In the genomic region with DNA sequence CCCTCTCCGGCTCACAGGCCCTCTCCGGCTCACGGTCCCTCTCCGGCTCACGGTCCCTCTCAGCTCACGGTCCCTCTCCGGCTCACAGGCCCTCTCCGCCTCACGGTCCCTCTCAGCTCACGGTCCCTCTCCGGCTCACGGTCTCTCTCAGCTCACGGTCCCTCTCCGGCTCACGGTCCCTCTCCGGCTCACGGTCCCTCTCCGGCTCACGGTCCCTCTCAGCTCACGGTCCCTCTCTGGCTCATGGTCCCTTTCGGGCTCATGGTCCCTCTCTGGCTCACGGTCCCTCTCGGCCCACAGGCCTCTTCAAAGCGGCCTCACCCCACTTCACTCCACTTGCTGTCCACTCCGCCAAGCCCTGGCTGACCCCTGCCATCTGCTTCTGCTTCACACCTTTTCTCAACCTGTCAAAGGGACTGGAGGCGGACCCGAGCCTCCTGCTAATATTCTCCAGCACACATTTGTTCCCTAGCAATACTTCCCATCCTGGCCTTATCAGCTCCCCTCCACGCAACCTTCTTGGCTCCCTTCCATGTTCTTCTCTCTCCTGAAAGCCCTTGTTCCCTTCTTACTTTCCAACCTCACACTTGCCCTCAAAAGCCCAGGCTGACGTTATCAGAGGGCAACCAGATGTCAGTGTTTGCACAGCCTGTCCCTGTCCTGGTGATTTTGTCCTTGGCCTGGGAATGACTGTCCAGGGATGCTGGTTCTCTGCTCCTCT, we compare ENCODE assay signal across 1 cellular context.
TF ChIP-seq lines count a peak whose summit lies in the region.

No MANE protein-coding gene starts in this region.

TF ChIP-seq in K562, 482 proteins besides CTCF, POLR2A, EP300 and RAD21 (continued from another document and continues in another):
- TF ChIP-seq, protein P1, sequence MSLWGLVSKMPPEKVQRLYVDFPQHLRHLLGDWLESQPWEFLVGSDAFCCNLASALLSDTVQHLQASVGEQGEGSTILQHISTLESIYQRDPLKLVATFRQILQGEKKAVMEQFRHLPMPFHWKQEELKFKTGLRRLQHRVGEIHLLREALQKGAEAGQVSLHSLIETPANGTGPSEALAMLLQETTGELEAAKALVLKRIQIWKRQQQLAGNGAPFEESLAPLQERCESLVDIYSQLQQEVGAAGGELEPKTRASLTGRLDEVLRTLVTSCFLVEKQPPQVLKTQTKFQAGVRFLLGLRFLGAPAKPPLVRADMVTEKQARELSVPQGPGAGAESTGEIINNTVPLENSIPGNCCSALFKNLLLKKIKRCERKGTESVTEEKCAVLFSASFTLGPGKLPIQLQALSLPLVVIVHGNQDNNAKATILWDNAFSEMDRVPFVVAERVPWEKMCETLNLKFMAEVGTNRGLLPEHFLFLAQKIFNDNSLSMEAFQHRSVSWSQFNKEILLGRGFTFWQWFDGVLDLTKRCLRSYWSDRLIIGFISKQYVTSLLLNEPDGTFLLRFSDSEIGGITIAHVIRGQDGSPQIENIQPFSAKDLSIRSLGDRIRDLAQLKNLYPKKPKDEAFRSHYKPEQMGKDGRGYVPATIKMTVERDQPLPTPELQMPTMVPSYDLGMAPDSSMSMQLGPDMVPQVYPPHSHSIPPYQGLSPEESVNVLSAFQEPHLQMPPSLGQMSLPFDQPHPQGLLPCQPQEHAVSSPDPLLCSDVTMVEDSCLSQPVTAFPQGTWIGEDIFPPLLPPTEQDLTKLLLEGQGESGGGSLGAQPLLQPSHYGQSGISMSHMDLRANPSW (CRISPR knock-in tag; IDR thresholded peaks at IDR 0.05) = no peak
- TF ChIP-seq TBP (optimal IDR thresholded peaks at IDR 0.05; ENCODE audit: low read depth, low read length) = no peak
- TF ChIP-seq ELF4 (CRISPR knock-in tag; IDR thresholded peaks at IDR 0.05) = peak; percentile 93
- TF ChIP-seq TFAM (CRISPR knock-in tag; conservative IDR thresholded peaks at IDR 0.05) = no peak
- TF ChIP-seq, protein P2, sequence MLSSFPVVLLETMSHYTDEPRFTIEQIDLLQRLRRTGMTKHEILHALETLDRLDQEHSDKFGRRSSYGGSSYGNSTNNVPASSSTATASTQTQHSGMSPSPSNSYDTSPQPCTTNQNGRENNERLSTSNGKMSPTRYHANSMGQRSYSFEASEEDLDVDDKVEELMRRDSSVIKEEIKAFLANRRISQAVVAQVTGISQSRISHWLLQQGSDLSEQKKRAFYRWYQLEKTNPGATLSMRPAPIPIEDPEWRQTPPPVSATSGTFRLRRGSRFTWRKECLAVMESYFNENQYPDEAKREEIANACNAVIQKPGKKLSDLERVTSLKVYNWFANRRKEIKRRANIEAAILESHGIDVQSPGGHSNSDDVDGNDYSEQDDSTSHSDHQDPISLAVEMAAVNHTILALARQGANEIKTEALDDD (IDR thresholded peaks at IDR 0.05) = no peak
- TF ChIP-seq ZNF699 (CRISPR knock-in tag; IDR thresholded peaks at IDR 0.05; ENCODE audit: insufficient replicate concordance) = no peak
- TF ChIP-seq, protein P3, sequence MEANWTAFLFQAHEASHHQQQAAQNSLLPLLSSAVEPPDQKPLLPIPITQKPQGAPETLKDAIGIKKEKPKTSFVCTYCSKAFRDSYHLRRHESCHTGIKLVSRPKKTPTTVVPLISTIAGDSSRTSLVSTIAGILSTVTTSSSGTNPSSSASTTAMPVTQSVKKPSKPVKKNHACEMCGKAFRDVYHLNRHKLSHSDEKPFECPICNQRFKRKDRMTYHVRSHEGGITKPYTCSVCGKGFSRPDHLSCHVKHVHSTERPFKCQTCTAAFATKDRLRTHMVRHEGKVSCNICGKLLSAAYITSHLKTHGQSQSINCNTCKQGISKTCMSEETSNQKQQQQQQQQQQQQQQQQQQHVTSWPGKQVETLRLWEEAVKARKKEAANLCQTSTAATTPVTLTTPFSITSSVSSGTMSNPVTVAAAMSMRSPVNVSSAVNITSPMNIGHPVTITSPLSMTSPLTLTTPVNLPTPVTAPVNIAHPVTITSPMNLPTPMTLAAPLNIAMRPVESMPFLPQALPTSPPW (CRISPR knock-in tag; IDR thresholded peaks at IDR 0.05) = peak; percentile 38; the same call in 1 of the 2 replicates
- TF ChIP-seq XRCC4 (IDR thresholded peaks at IDR 0.05; ENCODE audit: extremely low read depth, insufficient read depth, insufficient read length) = no peak
- TF ChIP-seq CBX2 (IDR thresholded peaks at IDR 0.05; ENCODE audit: insufficient read depth, low read length, poor library complexity, severe bottlenecking) = no peak
- no peak for TF ChIP-seq SNRNP70 (optimal IDR thresholded peaks at IDR 0.05; ENCODE audit: low read depth, low read length)
- no peak for TF ChIP-seq CSDE1 (IDR thresholded peaks at IDR 0.05)
- TF ChIP-seq ZNF408 (CRISPR knock-in tag; IDR thresholded peaks at IDR 0.05; ENCODE audit: low read depth) = no peak
- TF ChIP-seq, protein P4, sequence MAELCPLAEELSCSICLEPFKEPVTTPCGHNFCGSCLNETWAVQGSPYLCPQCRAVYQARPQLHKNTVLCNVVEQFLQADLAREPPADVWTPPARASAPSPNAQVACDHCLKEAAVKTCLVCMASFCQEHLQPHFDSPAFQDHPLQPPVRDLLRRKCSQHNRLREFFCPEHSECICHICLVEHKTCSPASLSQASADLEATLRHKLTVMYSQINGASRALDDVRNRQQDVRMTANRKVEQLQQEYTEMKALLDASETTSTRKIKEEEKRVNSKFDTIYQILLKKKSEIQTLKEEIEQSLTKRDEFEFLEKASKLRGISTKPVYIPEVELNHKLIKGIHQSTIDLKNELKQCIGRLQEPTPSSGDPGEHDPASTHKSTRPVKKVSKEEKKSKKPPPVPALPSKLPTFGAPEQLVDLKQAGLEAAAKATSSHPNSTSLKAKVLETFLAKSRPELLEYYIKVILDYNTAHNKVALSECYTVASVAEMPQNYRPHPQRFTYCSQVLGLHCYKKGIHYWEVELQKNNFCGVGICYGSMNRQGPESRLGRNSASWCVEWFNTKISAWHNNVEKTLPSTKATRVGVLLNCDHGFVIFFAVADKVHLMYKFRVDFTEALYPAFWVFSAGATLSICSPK (IDR thresholded peaks at IDR 0.05; ENCODE audit: borderline replicate concordance) = no peak
- no peak for TF ChIP-seq KLF13 (tag; IDR thresholded peaks at IDR 0.05; ENCODE audit: borderline replicate concordance, low read depth)
- no peak for TF ChIP-seq SREBF1 (IDR thresholded peaks at IDR 0.05; ENCODE audit: borderline replicate concordance, low read depth, low read length)
- TF ChIP-seq, protein P5, sequence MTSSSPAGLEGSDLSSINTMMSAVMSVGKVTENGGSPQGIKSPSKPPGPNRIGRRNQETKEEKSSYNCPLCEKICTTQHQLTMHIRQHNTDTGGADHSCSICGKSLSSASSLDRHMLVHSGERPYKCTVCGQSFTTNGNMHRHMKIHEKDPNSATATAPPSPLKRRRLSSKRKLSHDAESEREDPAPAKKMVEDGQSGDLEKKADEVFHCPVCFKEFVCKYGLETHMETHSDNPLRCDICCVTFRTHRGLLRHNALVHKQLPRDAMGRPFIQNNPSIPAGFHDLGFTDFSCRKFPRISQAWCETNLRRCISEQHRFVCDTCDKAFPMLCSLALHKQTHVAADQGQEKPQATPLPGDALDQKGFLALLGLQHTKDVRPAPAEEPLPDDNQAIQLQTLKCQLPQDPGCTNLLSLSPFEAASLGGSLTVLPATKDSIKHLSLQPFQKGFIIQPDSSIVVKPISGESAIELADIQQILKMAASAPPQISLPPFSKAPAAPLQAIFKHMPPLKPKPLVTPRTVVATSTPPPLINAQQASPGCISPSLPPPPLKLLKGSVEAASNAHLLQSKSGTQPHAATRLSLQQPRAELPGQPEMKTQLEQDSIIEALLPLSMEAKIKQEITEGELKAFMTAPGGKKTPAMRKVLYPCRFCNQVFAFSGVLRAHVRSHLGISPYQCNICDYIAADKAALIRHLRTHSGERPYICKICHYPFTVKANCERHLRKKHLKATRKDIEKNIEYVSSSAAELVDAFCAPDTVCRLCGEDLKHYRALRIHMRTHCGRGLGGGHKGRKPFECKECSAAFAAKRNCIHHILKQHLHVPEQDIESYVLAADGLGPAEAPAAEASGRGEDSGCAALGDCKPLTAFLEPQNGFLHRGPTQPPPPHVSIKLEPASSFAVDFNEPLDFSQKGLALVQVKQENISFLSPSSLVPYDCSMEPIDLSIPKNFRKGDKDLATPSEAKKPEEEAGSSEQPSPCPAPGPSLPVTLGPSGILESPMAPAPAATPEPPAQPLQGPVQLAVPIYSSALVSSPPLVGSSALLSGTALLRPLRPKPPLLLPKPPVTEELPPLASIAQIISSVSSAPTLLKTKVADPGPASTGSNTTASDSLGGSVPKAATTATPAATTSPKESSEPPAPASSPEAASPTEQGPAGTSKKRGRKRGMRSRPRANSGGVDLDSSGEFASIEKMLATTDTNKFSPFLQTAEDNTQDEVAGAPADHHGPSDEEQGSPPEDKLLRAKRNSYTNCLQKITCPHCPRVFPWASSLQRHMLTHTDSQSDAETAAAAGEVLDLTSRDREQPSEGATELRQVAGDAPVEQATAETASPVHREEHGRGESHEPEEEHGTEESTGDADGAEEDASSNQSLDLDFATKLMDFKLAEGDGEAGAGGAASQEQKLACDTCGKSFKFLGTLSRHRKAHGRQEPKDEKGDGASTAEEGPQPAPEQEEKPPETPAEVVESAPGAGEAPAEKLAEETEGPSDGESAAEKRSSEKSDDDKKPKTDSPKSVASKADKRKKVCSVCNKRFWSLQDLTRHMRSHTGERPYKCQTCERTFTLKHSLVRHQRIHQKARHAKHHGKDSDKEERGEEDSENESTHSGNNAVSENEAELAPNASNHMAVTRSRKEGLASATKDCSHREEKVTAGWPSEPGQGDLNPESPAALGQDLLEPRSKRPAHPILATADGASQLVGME (CRISPR knock-in tag; IDR thresholded peaks at IDR 0.05) = no peak
- no peak for TF ChIP-seq ZNF217 (CRISPR knock-in tag; IDR thresholded peaks at IDR 0.05)
- no peak for TF ChIP-seq NR1H2 (CRISPR knock-in tag; IDR thresholded peaks at IDR 0.05)
- TF ChIP-seq, protein P6, sequence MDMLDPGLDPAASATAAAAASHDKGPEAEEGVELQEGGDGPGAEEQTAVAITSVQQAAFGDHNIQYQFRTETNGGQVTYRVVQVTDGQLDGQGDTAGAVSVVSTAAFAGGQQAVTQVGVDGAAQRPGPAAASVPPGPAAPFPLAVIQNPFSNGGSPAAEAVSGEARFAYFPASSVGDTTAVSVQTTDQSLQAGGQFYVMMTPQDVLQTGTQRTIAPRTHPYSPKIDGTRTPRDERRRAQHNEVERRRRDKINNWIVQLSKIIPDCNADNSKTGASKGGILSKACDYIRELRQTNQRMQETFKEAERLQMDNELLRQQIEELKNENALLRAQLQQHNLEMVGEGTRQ (CRISPR knock-in tag; IDR thresholded peaks at IDR 0.05) = no peak
- TF ChIP-seq NFYB (IDR thresholded peaks at IDR 0.05; ENCODE audit: extremely low read depth, insufficient read length) = no peak
- TF ChIP-seq ZNF785 (CRISPR knock-in tag; IDR thresholded peaks at IDR 0.05) = no peak
- TF ChIP-seq, protein P7, sequence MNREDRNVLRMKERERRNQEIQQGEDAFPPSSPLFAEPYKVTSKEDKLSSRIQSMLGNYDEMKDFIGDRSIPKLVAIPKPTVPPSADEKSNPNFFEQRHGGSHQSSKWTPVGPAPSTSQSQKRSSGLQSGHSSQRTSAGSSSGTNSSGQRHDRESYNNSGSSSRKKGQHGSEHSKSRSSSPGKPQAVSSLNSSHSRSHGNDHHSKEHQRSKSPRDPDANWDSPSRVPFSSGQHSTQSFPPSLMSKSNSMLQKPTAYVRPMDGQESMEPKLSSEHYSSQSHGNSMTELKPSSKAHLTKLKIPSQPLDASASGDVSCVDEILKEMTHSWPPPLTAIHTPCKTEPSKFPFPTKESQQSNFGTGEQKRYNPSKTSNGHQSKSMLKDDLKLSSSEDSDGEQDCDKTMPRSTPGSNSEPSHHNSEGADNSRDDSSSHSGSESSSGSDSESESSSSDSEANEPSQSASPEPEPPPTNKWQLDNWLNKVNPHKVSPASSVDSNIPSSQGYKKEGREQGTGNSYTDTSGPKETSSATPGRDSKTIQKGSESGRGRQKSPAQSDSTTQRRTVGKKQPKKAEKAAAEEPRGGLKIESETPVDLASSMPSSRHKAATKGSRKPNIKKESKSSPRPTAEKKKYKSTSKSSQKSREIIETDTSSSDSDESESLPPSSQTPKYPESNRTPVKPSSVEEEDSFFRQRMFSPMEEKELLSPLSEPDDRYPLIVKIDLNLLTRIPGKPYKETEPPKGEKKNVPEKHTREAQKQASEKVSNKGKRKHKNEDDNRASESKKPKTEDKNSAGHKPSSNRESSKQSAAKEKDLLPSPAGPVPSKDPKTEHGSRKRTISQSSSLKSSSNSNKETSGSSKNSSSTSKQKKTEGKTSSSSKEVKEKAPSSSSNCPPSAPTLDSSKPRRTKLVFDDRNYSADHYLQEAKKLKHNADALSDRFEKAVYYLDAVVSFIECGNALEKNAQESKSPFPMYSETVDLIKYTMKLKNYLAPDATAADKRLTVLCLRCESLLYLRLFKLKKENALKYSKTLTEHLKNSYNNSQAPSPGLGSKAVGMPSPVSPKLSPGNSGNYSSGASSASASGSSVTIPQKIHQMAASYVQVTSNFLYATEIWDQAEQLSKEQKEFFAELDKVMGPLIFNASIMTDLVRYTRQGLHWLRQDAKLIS (CRISPR knock-in tag; IDR thresholded peaks at IDR 0.05) = no peak
- peak; percentile 99 for TF ChIP-seq NFIC (IDR thresholded peaks at IDR 0.05)
- peak; percentile 44 for TF ChIP-seq RFX1 (IDR thresholded peaks at IDR 0.05)
- TF ChIP-seq ZBTB17 (CRISPR knock-in tag; IDR thresholded peaks at IDR 0.05) = no peak
- TF ChIP-seq, protein P8, sequence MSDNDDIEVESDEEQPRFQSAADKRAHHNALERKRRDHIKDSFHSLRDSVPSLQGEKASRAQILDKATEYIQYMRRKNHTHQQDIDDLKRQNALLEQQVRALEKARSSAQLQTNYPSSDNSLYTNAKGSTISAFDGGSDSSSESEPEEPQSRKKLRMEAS (CRISPR knock-in tag; IDR thresholded peaks at IDR 0.05) = peak; percentile 29; the same call in 1 of the 2 replicates
- TF ChIP-seq MEF2A (IDR thresholded peaks at IDR 0.05; ENCODE audit: control insufficient read depth, low read depth, low read length) = no peak
- TF ChIP-seq, protein P9, sequence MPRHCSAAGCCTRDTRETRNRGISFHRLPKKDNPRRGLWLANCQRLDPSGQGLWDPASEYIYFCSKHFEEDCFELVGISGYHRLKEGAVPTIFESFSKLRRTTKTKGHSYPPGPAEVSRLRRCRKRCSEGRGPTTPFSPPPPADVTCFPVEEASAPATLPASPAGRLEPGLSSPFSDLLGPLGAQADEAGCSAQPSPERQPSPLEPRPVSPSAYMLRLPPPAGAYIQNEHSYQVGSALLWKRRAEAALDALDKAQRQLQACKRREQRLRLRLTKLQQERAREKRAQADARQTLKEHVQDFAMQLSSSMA (CRISPR knock-in tag; IDR thresholded peaks at IDR 0.05) = no peak
- no peak for TF ChIP-seq FIP1L1 (IDR thresholded peaks at IDR 0.05; ENCODE audit: low read depth, low read length, poor library complexity, severe bottlenecking)
- no peak for TF ChIP-seq RBM22 (IDR thresholded peaks at IDR 0.05; ENCODE audit: low read depth, low read length, poor library complexity, severe bottlenecking)
- no peak for TF ChIP-seq KDM5B (IDR thresholded peaks at IDR 0.05; ENCODE audit: insufficient replicate concordance, low read depth, low read length)
- TF ChIP-seq ZNF24 (IDR thresholded peaks at IDR 0.05) = peak; percentile 73; the same call in 1 of the 2 replicates
- no peak for TF ChIP-seq ATF1 (CRISPR knock-in tag; IDR thresholded peaks at IDR 0.05)
- no peak for TF ChIP-seq ATF1 (tag; IDR thresholded peaks at IDR 0.05)
- TF ChIP-seq, protein P10, sequence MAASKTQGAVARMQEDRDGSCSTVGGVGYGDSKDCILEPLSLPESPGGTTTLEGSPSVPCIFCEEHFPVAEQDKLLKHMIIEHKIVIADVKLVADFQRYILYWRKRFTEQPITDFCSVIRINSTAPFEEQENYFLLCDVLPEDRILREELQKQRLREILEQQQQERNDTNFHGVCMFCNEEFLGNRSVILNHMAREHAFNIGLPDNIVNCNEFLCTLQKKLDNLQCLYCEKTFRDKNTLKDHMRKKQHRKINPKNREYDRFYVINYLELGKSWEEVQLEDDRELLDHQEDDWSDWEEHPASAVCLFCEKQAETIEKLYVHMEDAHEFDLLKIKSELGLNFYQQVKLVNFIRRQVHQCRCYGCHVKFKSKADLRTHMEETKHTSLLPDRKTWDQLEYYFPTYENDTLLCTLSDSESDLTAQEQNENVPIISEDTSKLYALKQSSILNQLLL (CRISPR knock-in tag; IDR thresholded peaks at IDR 0.05; ENCODE audit: borderline replicate concordance) = no peak
- no peak for TF ChIP-seq SRSF9 (IDR thresholded peaks at IDR 0.05; ENCODE audit: borderline replicate concordance, low read depth, low read length)
- TF ChIP-seq ZNF668 (CRISPR knock-in tag; IDR thresholded peaks at IDR 0.05) = no peak
